In the genomic region with DNA sequence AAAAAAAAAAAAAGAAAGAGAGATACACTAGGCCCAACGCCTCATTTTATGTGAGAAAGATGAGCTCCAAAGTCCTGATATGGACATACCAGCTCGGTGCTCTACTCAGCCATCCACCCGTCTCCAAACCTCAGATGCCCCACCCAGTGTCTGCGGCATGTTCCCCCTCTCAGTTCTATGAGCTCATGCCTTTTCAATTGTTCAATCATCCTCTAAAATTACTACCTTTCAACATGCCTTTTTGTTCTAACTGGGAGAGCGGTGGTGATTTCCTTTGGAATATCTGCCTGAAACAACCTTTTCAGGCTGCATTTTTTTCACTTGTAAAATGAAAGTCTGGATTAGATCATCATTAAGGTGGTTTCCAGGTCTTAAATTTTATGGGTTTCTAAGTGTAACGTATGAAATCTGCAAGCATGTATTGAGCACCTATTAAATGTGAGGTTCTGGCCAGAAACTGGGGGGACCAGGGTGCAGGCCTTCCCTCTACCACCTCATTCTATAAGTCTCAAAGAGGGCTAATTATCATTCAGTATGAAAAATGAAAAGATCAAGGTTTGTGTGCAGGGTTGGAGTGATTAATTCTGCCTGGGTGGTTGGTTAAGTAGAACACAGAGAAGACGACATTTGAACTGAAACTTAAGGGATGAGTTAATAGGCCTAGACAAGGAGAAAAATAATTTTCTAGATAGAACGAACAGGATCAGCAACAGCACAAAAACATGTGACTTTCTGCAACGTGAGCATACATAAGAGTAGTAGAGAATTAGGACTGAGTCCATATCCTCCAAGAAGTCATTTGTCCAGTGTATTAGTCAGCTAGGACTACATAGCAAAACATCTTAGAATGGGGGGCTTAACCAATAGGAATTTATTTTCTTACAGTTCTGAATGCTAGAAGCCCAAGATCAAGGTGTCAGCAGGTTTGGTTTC, we compare ENCODE assay signal across 16 cellular contexts.
DNase-seq lines count a peak whose midpoint lies in the region; ATAC-seq and TF ChIP-seq lines count a peak whose summit lies in the region.
"Had no signal": no experiment of that assay in that cellular context is flagged by ENCODE, and none has a peak within 500 bp of the region (broad histone marks: within the 10 kb centered on the region; RNA-seq: fewer than 3 reads in every experiment).

No MANE protein-coding gene starts in this region.

- H3K4me1 ChIP-seq in foreskin keratinocyte: peaks cover 17% of the 10 kb centered on the region

- H3K27ac ChIP-seq in foreskin keratinocyte: peak overlapping the region; percentile 68
- H3K27ac ChIP-seq: ovary, thoracic aorta had no signal

- no peaks in the 10 kb centered on the region for H3K9me3 Mint-ChIP-seq in activated naive CD4-positive, alpha-beta T cell treated with anti-CD3 and anti-CD28 coated beads, Interleukin-2, amount 50 U/mL, for 24 hours
- H3K9me3 Mint-ChIP-seq in activated T-cell treated with anti-CD3 and anti-CD28 coated beads, Interleukin-2, amount 50 U/mL, for 72 hours: no peaks in the 10 kb centered on the region
- H3K9me3 Mint-ChIP-seq in type B pancreatic cell: peaks cover 7% of the 10 kb centered on the region

- H3K27me3 ChIP-seq in foreskin keratinocyte: no peaks in the 10 kb centered on the region
- H3K27me3 ChIP-seq: ovary, SJSA1 had no signal

- H3K4me1 Mint-ChIP-seq in activated naive CD4-positive, alpha-beta T cell treated with anti-CD3 and anti-CD28 coated beads, Interleukin-2, amount 50 U/mL, for 24 hours: peaks cover 68% of the 10 kb centered on the region
- peaks cover 58% of the 10 kb centered on the region for H3K4me1 Mint-ChIP-seq in activated T-cell treated with anti-CD3 and anti-CD28 coated beads, Interleukin-2, amount 50 U/mL, for 72 hours (ENCODE audit: low read depth)
- H3K4me1 Mint-ChIP-seq in type B pancreatic cell (ENCODE audit: unreplicated experiment): peaks cover 32% of the 10 kb centered on the region

- H3K4me3 Mint-ChIP-seq in activated naive CD4-positive, alpha-beta T cell treated with anti-CD3 and anti-CD28 coated beads, Interleukin-2, amount 50 U/mL, for 24 hours: peak overlapping the region; percentile 40
- H3K4me3 Mint-ChIP-seq in activated T-cell treated with anti-CD3 and anti-CD28 coated beads, Interleukin-2, amount 50 U/mL, for 72 hours: peak overlapping the region; percentile 61 to 79
- peak overlapping the region; percentile 25 for H3K4me3 Mint-ChIP-seq in type B pancreatic cell

- peak overlapping the region; percentile 94 for H3K27ac Mint-ChIP-seq in activated naive CD4-positive, alpha-beta T cell treated with anti-CD3 and anti-CD28 coated beads, Interleukin-2, amount 50 U/mL, for 24 hours
- H3K27ac Mint-ChIP-seq in activated T-cell treated with anti-CD3 and anti-CD28 coated beads, Interleukin-2, amount 50 U/mL, for 72 hours: peak overlapping the region; percentile 88
- H3K27ac Mint-ChIP-seq in type B pancreatic cell: peak overlapping the region; percentile 73

- no peak for TF ChIP-seq CTCF in foreskin keratinocyte (conservative IDR thresholded peaks at IDR 0.05)
- TF ChIP-seq CTCF in type B pancreatic cell (conservative IDR thresholded peaks at IDR 0.05): no peak

- H3K36me3 Mint-ChIP-seq in activated naive CD4-positive, alpha-beta T cell treated with anti-CD3 and anti-CD28 coated beads, Interleukin-2, amount 50 U/mL, for 24 hours: no peaks in the 10 kb centered on the region
- H3K36me3 Mint-ChIP-seq in activated T-cell treated with anti-CD3 and anti-CD28 coated beads, Interleukin-2, amount 50 U/mL, for 72 hours (ENCODE audit: insufficient read depth in 2 of 2): peaks cover 0 to 2% of the 10 kb centered on the region in 2 donors
- H3K36me3 Mint-ChIP-seq in type B pancreatic cell: peaks cover 5% of the 10 kb centered on the region

- no peak for DNase-seq in activated naive CD4-positive, alpha-beta T cell treated with Interleukin-2 at 50 U/mL for 16 hours
- peak in 1 of 2 donors; percentile 13 for DNase-seq in activated T-cell treated with anti-CD3 and anti-CD28 coated beads, Interleukin-2, amount 50 U/mL, for 72 hours
- DNase-seq in foreskin keratinocyte: peak; percentile 68 to 87
- no peak for DNase-seq in type B pancreatic cell (ENCODE audit: extremely low spot score, unreplicated experiment)
- DNase-seq in NOMO-1 treated with DMSO at 0.1 percent for 48 hours (lab: John Stamatoyannopoulos, UW; ENCODE audit: unreplicated experiment): no peak
- DNase-seq: activated CD8-positive, alpha-beta memory T cell treated with anti-CD3 and anti-CD28 coated beads, Interleukin-2, amount 50 U/mL, for 48 hours; DMS53; effector CD4-positive, alpha-beta T cell; midbrain; NCI-H2029 treated with DMSO at 0.1 percent for 48 hours; ovary had no signal

- peak; percentile 25 to 42 for ATAC-seq in activated T-cell treated with anti-CD3 and anti-CD28 coated beads, Interleukin-2, amount 50 U/mL, for 72 hours (replicated peaks in 1 of 2)
- ATAC-seq in foreskin keratinocyte (peak; percentile 82), GM18907 (IDR thresholded peaks at IDR 0.05; ENCODE audit: unreplicated experiment) (no peak), GM19455 (IDR thresholded peaks at IDR 0.05; ENCODE audit: unreplicated experiment) (no peak)

- no peaks in the 10 kb centered on the region for H3K27me3 Mint-ChIP-seq in activated naive CD4-positive, alpha-beta T cell treated with anti-CD3 and anti-CD28 coated beads, Interleukin-2, amount 50 U/mL, for 24 hours
- no peaks in the 10 kb centered on the region for H3K27me3 Mint-ChIP-seq in activated T-cell treated with anti-CD3 and anti-CD28 coated beads, Interleukin-2, amount 50 U/mL, for 72 hours (ENCODE audit: low read depth)
- H3K27me3 Mint-ChIP-seq in type B pancreatic cell: no peaks in the 10 kb centered on the region

Comparison
In these comparisons a context has a peak if more than half of its experiments do, and no peak if none do; other contexts are left out.
1. DNase-seq: peak in foreskin keratinocyte (2 of 2); none in activated naive CD4-positive, alpha-beta T cell treated with Interleukin-2 at 50 U/mL for 16 hours (single experiment), type B pancreatic cell (single experiment) and NOMO-1 treated with DMSO at 0.1 percent for 48 hours (single experiment).
2. ATAC-seq: peak in activated T-cell treated with anti-CD3 and anti-CD28 coated beads, Interleukin-2, amount 50 U/mL, for 72 hours (2 of 2) and foreskin keratinocyte (single experiment); none in GM18907 (single experiment) and GM19455 (single experiment).
3. Peak in every context shown above with its lines, with median percentiles within 50 percentile points of each other: H3K27ac Mint-ChIP-seq and H3K4me3 Mint-ChIP-seq.